ENCODE assay signal across 9 cellular contexts in genomic region chr10:132212816-132213215, GRCh38. TPM values are rescaled to one million over a fixed set of nuclear protein-coding genes. Genes with fewer than 3 reads are reported as not detected.
"Had no signal": no experiment of that assay in that cellular context is flagged by ENCODE, and none has a peak within 500 bp of the region (broad histone marks: within the 10 kb centered on the region; RNA-seq: fewer than 3 reads in every experiment).

No MANE protein-coding gene starts in this region.

- FAIRE-seq: H1, H54, HTR-8/SVneo, K562 had no signal

- H3K4me3 ChIP-seq: GM23338, K562 had no signal

- H3K27ac Mint-ChIP-seq: GM23338, H9 had no signal

- H3K4me3 Mint-ChIP-seq: GM23338, H9 had no signal

- DNase-seq: H9, HCEC 1CT, IMR-90 had no signal

- ATAC-seq: GM23338, K562 had no signal

- H3K4me1 Mint-ChIP-seq: GM23338, H9 had no signal

RNA-seq across cellular contexts. Expression of gene DPYSL4, which starts 26.1 kb away (rescaled TPM):
- total RNA-seq: HT-29, K562 had no signal
